8 cellular contexts compared by ENCODE assay signal in the genomic region with DNA sequence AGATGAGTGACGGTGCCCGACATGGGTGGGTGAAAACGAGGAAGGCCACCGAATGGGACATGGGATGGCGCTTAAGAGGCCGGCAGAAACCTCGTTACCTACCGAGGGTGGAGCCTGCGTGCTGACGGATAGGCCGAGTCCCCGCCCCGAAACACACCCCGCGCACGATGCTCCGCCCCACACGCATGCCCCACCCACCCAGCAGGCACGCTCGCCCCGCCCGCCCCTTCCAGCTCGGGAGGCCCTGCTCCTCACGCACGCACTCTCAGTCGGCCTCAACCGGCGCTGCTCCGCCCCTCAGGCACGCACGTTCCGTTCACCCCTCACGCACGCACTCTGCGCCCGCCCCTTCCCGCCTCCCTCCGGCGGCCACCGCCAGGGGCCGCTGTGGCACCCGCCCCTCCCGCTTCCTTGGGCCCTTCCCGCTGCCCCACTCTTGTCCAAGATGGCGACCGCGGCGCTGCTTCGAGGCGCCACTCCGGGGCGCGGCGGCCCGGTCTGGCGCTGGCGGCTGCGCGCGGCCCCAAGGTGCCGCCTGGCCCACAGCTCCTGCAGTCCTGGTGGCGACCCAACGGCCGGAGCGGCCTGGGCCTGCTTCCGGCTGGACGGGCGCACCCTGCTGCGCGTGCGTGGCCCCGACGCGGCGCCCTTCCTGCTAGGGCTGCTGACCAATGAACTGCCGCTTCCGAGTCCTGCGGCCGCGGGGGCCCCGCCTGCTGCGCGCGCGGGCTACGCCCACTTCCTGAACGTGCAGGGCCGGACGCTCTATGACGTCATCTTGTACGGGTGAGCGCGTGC. TPM values are rescaled to one million over a fixed set of nuclear protein-coding genes. Genes with fewer than 3 reads are reported as not detected.
DNase-seq lines count a peak whose midpoint lies in the region; ATAC-seq, FAIRE-seq and TF ChIP-seq lines count a peak whose summit lies in the region.

A gene (plus strand): TSS at position 433 of the 798 bp plus-strand sequence. CDS start 13 bp downstream, at position 446.

- H3K9me3 ChIP-seq in A549, result no peaks in the 10 kb centered on the region
- no peaks in the 10 kb centered on the region for H3K9me3 ChIP-seq in iPS-15b (ENCODE audit: control insufficient read depth, insufficient read depth, low read length)
- H3K9me3 ChIP-seq in skeletal muscle satellite cell (replicated peaks; ENCODE audit: low read length), result no peaks in the 10 kb centered on the region

- H3K4me3 ChIP-seq in A549 (peak within 1 kb of the TSS; percentile 66), brain microvascular endothelial cell (ENCODE audit: low read depth, low read length) (peak within 1 kb of the TSS; percentile 73), iPS-15b (ENCODE audit: low read depth, low read length) (peak within 1 kb of the TSS; percentile 65), skeletal muscle satellite cell (ENCODE audit: low read length) (peak within 1 kb of the TSS; percentile 92)

- H3K36me3 ChIP-seq in brain microvascular endothelial cell (replicated peaks) (no peaks in the 10 kb centered on the region), iPS-15b (ENCODE audit: control insufficient read depth, insufficient read depth, low read length) (no peaks in the 10 kb centered on the region), skeletal muscle satellite cell (ENCODE audit: insufficient read depth, low read length) (no peaks in the 10 kb centered on the region)

- TF ChIP-seq POLR2A in A549 (IDR thresholded peaks at IDR 0.05; ENCODE audit: low read length) (peak; percentile 82), GM18526 (IDR thresholded peaks at IDR 0.05; ENCODE audit: extremely low read depth, insufficient read length) (peak; percentile 85)

- H3K4me1 ChIP-seq in A549 (peaks cover 11% of the 10 kb centered on the region; the same call in 2 of the 3 replicates), iPS-15b (ENCODE audit: control insufficient read depth, insufficient read depth, low read length) (no peaks in the 10 kb centered on the region), skeletal muscle satellite cell (ENCODE audit: control insufficient read depth, insufficient read depth, low read length) (peaks cover 31% of the 10 kb centered on the region)

- POLR2A ChIA-PET in A549 (lab: Yijun Ruan, JAX), result interaction anchor here (0.6 to 3.4 kb wide), 22 partner anchors 9 to 352 kb away, joined by 3 to 35 read pairs (median 6); a partner anchor contains a TSS

- DNase-seq in A549 (ENCODE audit: low read depth in 1 of 2, low spot score in 1 of 2) (peak; percentile 96 to 99), NCI-H2107 treated with DMSO at 0.1 percent for 48 hours (lab: John Stamatoyannopoulos, UW; ENCODE audit: unreplicated experiment) (peak; percentile 91), UCSD-AML1 (lab: John Stamatoyannopoulos, UW; ENCODE audit: unreplicated experiment) (peak; percentile 99), brain microvascular endothelial cell (peak; percentile 97)

- ATAC-seq in A549, result peak; percentile 82 to 90
- ATAC-seq in HG03066 (IDR thresholded peaks at IDR 0.05; ENCODE audit: low read depth, unreplicated experiment), result peak; percentile 76

- no peak for FAIRE-seq in A549 (lab: Jason Lieb, UNC)

- H3K4me2 ChIP-seq in A549 (peak within 1 kb of the TSS; percentile 87), skeletal muscle satellite cell (ENCODE audit: low read length) (peak within 1 kb of the TSS; percentile 95)

- TF ChIP-seq CTCF in A549 (IDR thresholded peaks at IDR 0.05) (peak; percentile 94), brain microvascular endothelial cell (IDR thresholded peaks at IDR 0.05; ENCODE audit: low read depth, low read length, missing control alignments) (peak; percentile 78)

- H3K27ac ChIP-seq in A549 (peak within 1 kb of the TSS; percentile 97 to 100), brain microvascular endothelial cell (peak within 1 kb of the TSS; percentile 100)

- H3K9ac ChIP-seq in iPS-15b (ENCODE audit: low read depth, low read length), result peak within 1 kb of the TSS; percentile 73
- H3K9ac ChIP-seq in skeletal muscle satellite cell (ENCODE audit: low read depth, low read length), result peak within 1 kb of the TSS; percentile 99

- CTCF ChIA-PET in A549 (lab: Yijun Ruan, JAX), result interaction anchor here (0.6 to 7.4 kb wide), 27 partner anchors 9 to 350 kb away, joined by 3 to 89 read pairs (median 4); no protein-coding TSS in a partner anchor

- no peak; a peak in 1 of 5 replicates for TF ChIP-seq RAD21 in A549 (conservative IDR thresholded peaks at IDR 0.05 in 1 of 2, IDR thresholded peaks at IDR 0.05 in 1 of 2)

- TF ChIP-seq EP300 in A549 (IDR thresholded peaks at IDR 0.05), result peak in 1 of 2 experiments; percentile 15; a peak in 1 of 5 replicates

- H3K27me3 ChIP-seq in brain microvascular endothelial cell (replicated peaks), result no peaks in the 10 kb centered on the region
- H3K27me3 ChIP-seq in iPS-15b (ENCODE audit: control insufficient read depth, insufficient read depth, low read length), result no peaks in the 10 kb centered on the region
- no peaks in the 10 kb centered on the region for H3K27me3 ChIP-seq in skeletal muscle satellite cell (ENCODE audit: control insufficient read depth, insufficient read depth, low read length)

- in situ Hi-C loops in brain microvascular endothelial cell (cut with HindIII; ENCODE audit: low pct_ligation_motif_present, low sequenced_read_pairs), result no loop called here

- WGBS in A549 (ENCODE audit: missing lambda C conversion rate), result 0% methylated on average over 12 of the region's 93 CpGs

TF ChIP-seq in A549, 52 proteins besides CTCF, POLR2A, EP300 and RAD21 (continues in another document):
- TF ChIP-seq SREBF2 (IDR thresholded peaks at IDR 0.05) (no peak), NPAS2 (CRISPR knock-in tag; IDR thresholded peaks at IDR 0.05; ENCODE audit: borderline replicate concordance) (no peak), CHD2 (IDR thresholded peaks at IDR 0.05; ENCODE audit: low read length, partially characterized antibody) (no peak), FOSL2 (IDR thresholded peaks at IDR 0.05) (no peak), FOSL2 (CRISPR knock-in tag; IDR thresholded peaks at IDR 0.05) (peak; percentile 93), HEYL (CRISPR knock-in tag; IDR thresholded peaks at IDR 0.05) (no peak), SMC3 (IDR thresholded peaks at IDR 0.05) (no peak), GATA3 (IDR thresholded peaks at IDR 0.05; ENCODE audit: borderline replicate concordance) (peak; percentile 25; the same call in 1 of the 2 replicates), FOXS1 (CRISPR knock-in tag; IDR thresholded peaks at IDR 0.05) (no peak), EHF (CRISPR knock-in tag; IDR thresholded peaks at IDR 0.05) (no peak; the same call in 1 of the 2 replicates), EHMT2 (IDR thresholded peaks at IDR 0.05; ENCODE audit: low read depth) (no peak), RARB (CRISPR knock-in tag; IDR thresholded peaks at IDR 0.05) (no peak), MAFK (IDR thresholded peaks at IDR 0.05; ENCODE audit: partially characterized antibody) (no peak), KDM5A (IDR thresholded peaks at IDR 0.05) (no peak), MYC (IDR thresholded peaks at IDR 0.05; ENCODE audit: borderline replicate concordance, low read length) (peak; percentile 61; the same call in 1 of the 2 replicates), PHF8 (IDR thresholded peaks at IDR 0.05; ENCODE audit: borderline replicate concordance, low read depth) (peak; percentile 97), HOXB5 (CRISPR knock-in tag; IDR thresholded peaks at IDR 0.05) (peak; percentile 87), NR3C1 (IDR thresholded peaks at IDR 0.05) (no peak), NFE2L2 (conservative IDR thresholded peaks at IDR 0.05; ENCODE audit: low read length) (no peak), POLR2AphosphoS2 (conservative IDR thresholded peaks at IDR 0.05; ENCODE audit: low read length) (no peak), CEBPB (IDR thresholded peaks at IDR 0.05) (no peak)
- TF ChIP-seq, protein P1, sequence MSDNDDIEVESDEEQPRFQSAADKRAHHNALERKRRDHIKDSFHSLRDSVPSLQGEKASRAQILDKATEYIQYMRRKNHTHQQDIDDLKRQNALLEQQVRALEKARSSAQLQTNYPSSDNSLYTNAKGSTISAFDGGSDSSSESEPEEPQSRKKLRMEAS (IDR thresholded peaks at IDR 0.05), result peak; percentile 89
- TF ChIP-seq, protein P2, sequence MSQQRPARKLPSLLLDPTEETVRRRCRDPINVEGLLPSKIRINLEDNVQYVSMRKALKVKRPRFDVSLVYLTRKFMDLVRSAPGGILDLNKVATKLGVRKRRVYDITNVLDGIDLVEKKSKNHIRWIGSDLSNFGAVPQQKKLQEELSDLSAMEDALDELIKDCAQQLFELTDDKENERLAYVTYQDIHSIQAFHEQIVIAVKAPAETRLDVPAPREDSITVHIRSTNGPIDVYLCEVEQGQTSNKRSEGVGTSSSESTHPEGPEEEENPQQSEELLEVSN (IDR thresholded peaks at IDR 0.05; ENCODE audit: borderline replicate concordance, low read depth), result peak; percentile 51; the same call in 1 of the 2 replicates
- TF ChIP-seq, protein P3, sequence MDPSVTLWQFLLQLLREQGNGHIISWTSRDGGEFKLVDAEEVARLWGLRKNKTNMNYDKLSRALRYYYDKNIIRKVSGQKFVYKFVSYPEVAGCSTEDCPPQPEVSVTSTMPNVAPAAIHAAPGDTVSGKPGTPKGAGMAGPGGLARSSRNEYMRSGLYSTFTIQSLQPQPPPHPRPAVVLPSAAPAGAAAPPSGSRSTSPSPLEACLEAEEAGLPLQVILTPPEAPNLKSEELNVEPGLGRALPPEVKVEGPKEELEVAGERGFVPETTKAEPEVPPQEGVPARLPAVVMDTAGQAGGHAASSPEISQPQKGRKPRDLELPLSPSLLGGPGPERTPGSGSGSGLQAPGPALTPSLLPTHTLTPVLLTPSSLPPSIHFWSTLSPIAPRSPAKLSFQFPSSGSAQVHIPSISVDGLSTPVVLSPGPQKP (IDR thresholded peaks at IDR 0.05; ENCODE audit: low read depth, low read length), result no peak

RNA-seq across cellular contexts. Expression of the gene that starts here (rescaled TPM):
- polyA plus RNA-seq in A549 (2011; rRNA removed), result 1.5 TPM in 2 replicates
- polyA plus RNA-seq in A549 (2012; cell fraction: cytosol; rRNA removed), result 2.8 and 4.7 TPM in 2 replicates
- 8.0 and 9.4 TPM in 2 replicates for polyA plus RNA-seq in A549 (2012; cell fraction: nucleus; rRNA removed)
- 2.2 to 3.1 TPM (median 2.6 TPM) in 3 replicates for polyA plus RNA-seq in A549 (2017; fragmentation: RNase III; extraction: RNeasy Plus Mini Kit Qiagen cat#74134 plus additional on column Dnase treatment)
- polyA minus RNA-seq in A549 (2011; rRNA and poly(A)+ RNA removed), result 1.9 and 2.4 TPM in 2 replicates
- 5.8 and 6.6 TPM in 2 replicates for total RNA-seq in skeletal muscle satellite cell (2012; rRNA removed)

Comparison
In these comparisons a context has a peak if more than half of its experiments do, and no peak if none do; other contexts are left out.
1. Peak in every context shown above with its lines: DNase-seq, ATAC-seq, H3K4me3 ChIP-seq and H3K27ac ChIP-seq.